Comparison of ENCODE assay signal across 22 cellular contexts in the genomic region with DNA sequence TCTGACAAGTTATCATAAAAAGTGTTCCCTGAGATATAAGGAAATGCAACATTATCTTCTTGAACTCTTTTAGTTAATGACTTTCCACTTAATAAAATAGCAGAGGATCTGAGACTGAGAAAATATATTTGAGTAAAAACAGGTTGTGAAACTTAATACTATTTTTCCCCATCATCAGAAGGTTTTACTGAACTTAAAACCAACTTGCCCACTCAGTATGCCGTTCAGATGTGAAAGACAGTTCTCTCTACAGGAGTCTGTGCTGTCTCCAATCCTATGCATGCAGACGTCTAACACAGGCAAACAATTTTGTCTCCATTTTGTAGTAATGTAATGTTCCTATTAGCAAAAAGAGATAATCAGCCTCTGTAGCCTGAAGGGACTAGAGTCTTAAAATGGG. TPM values are rescaled to one million over a fixed set of nuclear protein-coding genes. Genes with fewer than 3 reads are reported as not detected.
DNase-seq lines count a peak whose midpoint lies in the region; ATAC-seq and TF ChIP-seq lines count a peak whose summit lies in the region.
"Had no signal": no experiment of that assay in that cellular context is flagged by ENCODE, and none has a peak within 500 bp of the region (broad histone marks: within the 10 kb centered on the region; RNA-seq: fewer than 3 reads in every experiment).

No MANE protein-coding gene starts in this region.

- peak; percentile 60 for ATAC-seq in GM19328 (IDR thresholded peaks at IDR 0.05; ENCODE audit: unreplicated experiment)
- peak; percentile 72 for ATAC-seq in GM21786 (IDR thresholded peaks at IDR 0.05; ENCODE audit: unreplicated experiment)
- peak; percentile 64 for ATAC-seq in HG03175 (IDR thresholded peaks at IDR 0.05; ENCODE audit: unreplicated experiment)
- ATAC-seq in gastrocnemius medialis, result no peak
- ATAC-seq in activated CD4-positive, alpha-beta T cell treated with anti-CD3 and anti-CD28 coated beads for 36 hours, result no peak
- ATAC-seq: activated naive CD8-positive, alpha-beta T cell treated with anti-CD3 and anti-CD28 coated beads, Interleukin-2, amount 50 U/mL, for 24 hours; HepG2; left lung had no signal

- H3K27me3 Mint-ChIP-seq in activated CD4-positive, alpha-beta T cell treated with anti-CD3 and anti-CD28 coated beads for 36 hours, result peaks cover 2% of the 10 kb centered on the region
- H3K27me3 Mint-ChIP-seq: activated CD4-positive, alpha-beta T cell treated with anti-CD3 and anti-CD28 coated beads, Interleukin-2, amount 10 ng/mL, durations not matched to agents 7 days and 5 days; activated naive CD8-positive, alpha-beta T cell treated with anti-CD3 and anti-CD28 coated beads, Interleukin-2, amount 50 U/mL, for 24 hours; activated T-cell treated with anti-CD3 and anti-CD28 coated beads, Interleukin-2, amount 50 U/mL, for 24 hours had no signal

- H3K36me3 ChIP-seq in testis (ENCODE audit: low read depth, missing control alignments) (no peaks in the 10 kb centered on the region), gastrocnemius medialis (no peaks in the 10 kb centered on the region), PC-9 (ENCODE audit: low read depth) (no peaks in the 10 kb centered on the region)
- H3K36me3 ChIP-seq: left lung, MG63, transverse colon had no signal

- in situ Hi-C loops in GM13976 (cut with MboI; ENCODE audit: low sequenced_read_pairs, unreplicated experiment), result loop anchor here (25.0 kb wide), 1 partner anchor 717 kb away; no protein-coding TSS in a partner anchor
- in situ Hi-C loops in gastrocnemius medialis (cut with MboI; ENCODE audit: low sequenced_read_pairs in 4 of 4), result no loop called here

- H3K36me3 Mint-ChIP-seq in activated CD4-positive, alpha-beta T cell treated with anti-CD3 and anti-CD28 coated beads for 36 hours (ENCODE audit: low read depth), result no peaks in the 10 kb centered on the region

- H3K9me3 Mint-ChIP-seq in activated CD4-positive, alpha-beta T cell treated with anti-CD3 and anti-CD28 coated beads for 36 hours (ENCODE audit: low read depth), result no peaks in the 10 kb centered on the region
- H3K9me3 Mint-ChIP-seq: activated CD4-positive, alpha-beta T cell treated with anti-CD3 and anti-CD28 coated beads, Interleukin-2, amount 10 ng/mL, durations not matched to agents 7 days and 5 days; activated naive CD8-positive, alpha-beta T cell treated with anti-CD3 and anti-CD28 coated beads, Interleukin-2, amount 50 U/mL, for 24 hours; activated T-cell treated with anti-CD3 and anti-CD28 coated beads, Interleukin-2, amount 50 U/mL, for 24 hours had no signal

- H3K4me2 ChIP-seq in PC-9, result no peak overlapping the region

- no TSS peak for BruUV-seq in PC-9 (replicated peaks; lab: Mats Ljungman, UMichigan)

- H3F3A ChIP-seq in PC-9 (ENCODE audit: insufficient read depth, low read depth), result no peaks in the 10 kb centered on the region

- no peak overlapping the region for H3K4me3 ChIP-seq in testis
- H3K4me3 ChIP-seq in gastrocnemius medialis, result no peak overlapping the region
- no peak overlapping the region for H3K4me3 ChIP-seq in PC-9
- H3K4me3 ChIP-seq: left lung, MG63, transverse colon had no signal

- POLR2A ChIA-PET in activated CD4-positive, alpha-beta T cell treated with anti-CD3 and anti-CD28 coated beads for 36 hours (lab: Charles Lee), result no interaction called here
- POLR2A ChIA-PET in PC-9 (lab: Charles Lee; ENCODE audit: unreplicated experiment), result no interaction called here

- H3K27ac Mint-ChIP-seq in activated CD4-positive, alpha-beta T cell treated with anti-CD3 and anti-CD28 coated beads for 36 hours, result no peak overlapping the region
- H3K27ac Mint-ChIP-seq: activated CD4-positive, alpha-beta T cell treated with anti-CD3 and anti-CD28 coated beads, Interleukin-2, amount 10 ng/mL, durations not matched to agents 7 days and 5 days; activated naive CD8-positive, alpha-beta T cell treated with anti-CD3 and anti-CD28 coated beads, Interleukin-2, amount 50 U/mL, for 24 hours; activated T-cell treated with anti-CD3 and anti-CD28 coated beads, Interleukin-2, amount 50 U/mL, for 24 hours had no signal

- H3K9me3 ChIP-seq in testis (no peaks in the 10 kb centered on the region), gastrocnemius medialis (no peaks in the 10 kb centered on the region), PC-9 (ENCODE audit: insufficient read depth, low read depth) (no peaks in the 10 kb centered on the region)
- H3K9me3 ChIP-seq: left lung, MG63, transverse colon had no signal

- intact Hi-C loops in testis (cut with DNase I; ENCODE audit: low total_unique reads), result no loop called here
- intact Hi-C loops in gastrocnemius medialis (cut with DNase I; ENCODE audit: low total_unique reads), result no loop called here
- intact Hi-C loops in activated CD4-positive, alpha-beta T cell treated with anti-CD3 and anti-CD28 coated beads for 36 hours (cut with DNase I, micrococcal nuclease), result no loop called here
- intact Hi-C loops in PC-9 (cut with micrococcal nuclease; ENCODE audit: unreplicated experiment), result no loop called here

- H3K4me3 Mint-ChIP-seq in activated CD4-positive, alpha-beta T cell treated with anti-CD3 and anti-CD28 coated beads for 36 hours, result no peak overlapping the region
- H3K4me3 Mint-ChIP-seq: activated CD4-positive, alpha-beta T cell treated with anti-CD3 and anti-CD28 coated beads, Interleukin-2, amount 10 ng/mL, durations not matched to agents 7 days and 5 days; activated naive CD8-positive, alpha-beta T cell treated with anti-CD3 and anti-CD28 coated beads, Interleukin-2, amount 50 U/mL, for 24 hours; activated T-cell treated with anti-CD3 and anti-CD28 coated beads, Interleukin-2, amount 50 U/mL, for 24 hours had no signal

- peak; percentile 50 for DNase-seq in GM13976 (ENCODE audit: low spot score)
- no peak for DNase-seq in testis
- DNase-seq in gastrocnemius medialis, result no peak
- no peak for DNase-seq in activated CD4-positive, alpha-beta T cell treated with anti-CD3 and anti-CD28 coated beads for 36 hours
- no peak for DNase-seq in PC-9
- DNase-seq: activated CD4-positive, alpha-beta T cell treated with anti-CD3 and anti-CD28 coated beads, Interleukin-2, amount 10 ng/mL, durations not matched to agents 7 days and 5 days; activated naive CD8-positive, alpha-beta T cell treated with anti-CD3 and anti-CD28 coated beads, Interleukin-2, amount 50 U/mL, for 24 hours; activated T-cell treated with anti-CD3 and anti-CD28 coated beads, Interleukin-2, amount 50 U/mL, for 24 hours; caudate nucleus; HCEC 1CT; left lung; MG63; NCI-H2107; NCI-H748 treated with DMSO at 0.1 percent for 48 hours; stimulated activated CD4-positive, alpha-beta T cell treated with anti-CD3 and anti-CD28 coated beads, Interleukin-2, amount 100 ng/mL, for 48 hours; stimulated activated CD8-positive, alpha-beta memory T cell treated with anti-CD3 and anti-CD28 coated beads, Interleukin-4, amount 100 ng/mL, for 48 hours; transverse colon had no signal

- H2AFZ ChIP-seq in PC-9, result no peak overlapping the region

- no peak for TF ChIP-seq CTCF in GM13976 (IDR thresholded peaks at IDR 0.05; ENCODE audit: borderline replicate concordance, control extremely low read depth, extremely low read depth, insufficient read depth, missing control alignments)
- TF ChIP-seq CTCF in testis (IDR thresholded peaks at IDR 0.05), result no peak
- TF ChIP-seq CTCF in gastrocnemius medialis (IDR thresholded peaks at IDR 0.05 in 4 of 5, conservative IDR thresholded peaks at IDR 0.05 in 1 of 5), result no peak
- TF ChIP-seq CTCF in PC-9 (conservative IDR thresholded peaks at IDR 0.05), result no peak

- no peaks in the 10 kb centered on the region for H3K4me1 ChIP-seq in testis
- H3K4me1 ChIP-seq in gastrocnemius medialis, result no peaks in the 10 kb centered on the region
- H3K4me1 ChIP-seq in PC-9 (replicated peaks; ENCODE audit: insufficient read depth), result no peaks in the 10 kb centered on the region
- H3K4me1 ChIP-seq: left lung had no signal

- CTCF ChIA-PET in activated CD4-positive, alpha-beta T cell treated with anti-CD3 and anti-CD28 coated beads for 36 hours (lab: Charles Lee), result no interaction called here
- CTCF ChIA-PET in PC-9 (lab: Charles Lee), result no interaction called here

- no peak overlapping the region for H3K27ac ChIP-seq in testis
- no peak overlapping the region for H3K27ac ChIP-seq in gastrocnemius medialis
- H3K27ac ChIP-seq in PC-9, result no peak overlapping the region
- H3K27ac ChIP-seq: left lung, transverse colon had no signal

- no peaks in the 10 kb centered on the region for H3K9me2 ChIP-seq in PC-9 (ENCODE audit: insufficient read depth)

- no peaks in the 10 kb centered on the region for H4K20me1 ChIP-seq in PC-9 (ENCODE audit: insufficient read depth)

- H3K4me1 Mint-ChIP-seq in activated CD4-positive, alpha-beta T cell treated with anti-CD3 and anti-CD28 coated beads for 36 hours, result no peaks in the 10 kb centered on the region
- H3K4me1 Mint-ChIP-seq: activated CD4-positive, alpha-beta T cell treated with anti-CD3 and anti-CD28 coated beads, Interleukin-2, amount 10 ng/mL, durations not matched to agents 7 days and 5 days; activated naive CD8-positive, alpha-beta T cell treated with anti-CD3 and anti-CD28 coated beads, Interleukin-2, amount 50 U/mL, for 24 hours had no signal

- WGBS in testis, 2 donors, result 19 to 32% methylated on average over 2 of the region's 2 CpGs

- TF ChIP-seq POLR2A in testis (IDR thresholded peaks at IDR 0.05) (no peak), gastrocnemius medialis (IDR thresholded peaks at IDR 0.05) (no peak)

- no peaks in the 10 kb centered on the region for H3K79me2 ChIP-seq in PC-9 (ENCODE audit: low read depth)

- H3K27me3 ChIP-seq in testis, result no peaks in the 10 kb centered on the region
- no peaks in the 10 kb centered on the region for H3K27me3 ChIP-seq in gastrocnemius medialis
- no peaks in the 10 kb centered on the region for H3K27me3 ChIP-seq in PC-9 (ENCODE audit: insufficient read depth, low read depth)
- H3K27me3 ChIP-seq: left lung, MG63, transverse colon had no signal

RNA-seq across cellular contexts. Expression of gene CYP2C18, which starts 38.2 kb away (rescaled TPM):
- total RNA-seq in testis (1 to 10 TPM in 1 of 2 donors, under 1 TPM in 1; 0.12 to 1.1 TPM), gastrocnemius medialis (under 1 TPM in 2 of 4 donors, not detected in 2; 0.23 to 0.33 TPM), PC-9 (2021) (not detected in 2 replicates)
- not detected for polyA plus RNA-seq in testis (ENCODE audit: insufficient read depth, low read depth, low replicate concordance)
- under 1 TPM; 0.62 to 0.88 TPM for total RNA-seq in activated CD4-positive, alpha-beta T cell treated with anti-CD3 and anti-CD28 coated beads for 36 hours
- total RNA-seq: activated CD4-positive, alpha-beta T cell treated with anti-CD3 and anti-CD28 coated beads, Interleukin-2, amount 10 ng/mL, durations not matched to agents 7 days and 5 days; osteoblast had no signal
- polyA plus RNA-seq: HepG2 had no signal

Comparison
In these comparisons a context has a peak if more than half of its experiments do, and no peak if none do; other contexts are left out.
1. ATAC-seq: peak in GM19328 (single experiment), GM21786 (single experiment) and HG03175 (single experiment); none in gastrocnemius medialis (0 of 2) and activated CD4-positive, alpha-beta T cell treated with anti-CD3 and anti-CD28 coated beads for 36 hours (single experiment).